15 cellular contexts compared by ENCODE assay signal in the genomic region with DNA sequence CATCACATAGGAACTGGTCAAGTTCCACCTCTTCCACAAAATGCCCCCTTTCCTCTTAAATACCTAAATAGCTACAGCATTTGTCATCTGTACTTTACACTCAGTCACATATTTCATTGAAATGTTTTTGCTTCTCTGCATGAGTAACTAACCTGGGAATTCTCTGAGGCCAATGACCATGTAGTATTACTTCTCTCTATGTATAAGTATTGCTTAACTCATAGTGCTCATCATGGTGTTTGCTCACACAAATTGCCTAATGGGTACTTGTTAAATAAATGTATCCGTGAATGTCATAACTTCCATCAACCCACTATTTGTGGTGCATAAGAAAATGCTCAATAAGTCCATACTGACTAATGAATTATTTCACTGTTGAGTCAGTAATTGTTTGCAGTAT.
A peak's percentile ranks its signal among the peaks of the same experiment; 100 is the strongest.
DNase-seq lines count a peak whose midpoint lies in the region; ATAC-seq lines count a peak whose summit lies in the region.
"Had no signal": no experiment of that assay in that cellular context is flagged by ENCODE, and none has a peak within 500 bp of the region (broad histone marks: within the 10 kb centered on the region; RNA-seq: fewer than 3 reads in every experiment).

No MANE protein-coding gene starts in this region.

- DNase-seq in A172 (ENCODE audit: low spot score) (peak; percentile 68), HCEC 1CT (peak; percentile 99), astrocyte of the hippocampus (ENCODE audit: low read depth, low spot score) (peak; percentile 85), iris pigment epithelial cell (ENCODE audit: low read depth) (peak; percentile 99), Kasumi-1 (lab: John Stamatoyannopoulos, UW) (no peak)
- DNase-seq: activated CD8-positive, alpha-beta memory T cell treated with anti-CD3 and anti-CD28 coated beads, Interleukin-2, amount 10 ng/mL, durations not matched to agents 7 days and 5 days; DMS79; left ventricle myocardium inferior; NCI-H1105 treated with DMSO at 0.1 percent for 48 hours; NCI-H510A treated with DMSO at 0.1 percent for 48 hours; SJCRH30 had no signal

- ATAC-seq in HG02678 (IDR thresholded peaks at IDR 0.05; ENCODE audit: unreplicated experiment), result no peak
- no peak for ATAC-seq in GM21360 (IDR thresholded peaks at IDR 0.05; ENCODE audit: unreplicated experiment)
- no peak for ATAC-seq in HG02642 (IDR thresholded peaks at IDR 0.05; ENCODE audit: poor library complexity, unreplicated experiment)
- ATAC-seq: activated CD8-positive, alpha-beta memory T cell treated with anti-CD3 and anti-CD28 coated beads, Interleukin-2, amount 10 ng/mL, durations not matched to agents 7 days and 5 days; activated naive CD4-positive, alpha-beta T cell treated with anti-CD3 and anti-CD28 coated beads, Interleukin-2, amount 50 U/mL, for 72 hours had no signal

Comparison
In these comparisons a context has a peak if more than half of its experiments do, and no peak if none do; other contexts are left out.
1. DNase-seq: peak in A172 (single experiment), HCEC 1CT (single experiment), astrocyte of the hippocampus (single experiment) and iris pigment epithelial cell (single experiment); none in Kasumi-1 (0 of 2).